1 cellular context compared by ENCODE assay signal in the genomic region with DNA sequence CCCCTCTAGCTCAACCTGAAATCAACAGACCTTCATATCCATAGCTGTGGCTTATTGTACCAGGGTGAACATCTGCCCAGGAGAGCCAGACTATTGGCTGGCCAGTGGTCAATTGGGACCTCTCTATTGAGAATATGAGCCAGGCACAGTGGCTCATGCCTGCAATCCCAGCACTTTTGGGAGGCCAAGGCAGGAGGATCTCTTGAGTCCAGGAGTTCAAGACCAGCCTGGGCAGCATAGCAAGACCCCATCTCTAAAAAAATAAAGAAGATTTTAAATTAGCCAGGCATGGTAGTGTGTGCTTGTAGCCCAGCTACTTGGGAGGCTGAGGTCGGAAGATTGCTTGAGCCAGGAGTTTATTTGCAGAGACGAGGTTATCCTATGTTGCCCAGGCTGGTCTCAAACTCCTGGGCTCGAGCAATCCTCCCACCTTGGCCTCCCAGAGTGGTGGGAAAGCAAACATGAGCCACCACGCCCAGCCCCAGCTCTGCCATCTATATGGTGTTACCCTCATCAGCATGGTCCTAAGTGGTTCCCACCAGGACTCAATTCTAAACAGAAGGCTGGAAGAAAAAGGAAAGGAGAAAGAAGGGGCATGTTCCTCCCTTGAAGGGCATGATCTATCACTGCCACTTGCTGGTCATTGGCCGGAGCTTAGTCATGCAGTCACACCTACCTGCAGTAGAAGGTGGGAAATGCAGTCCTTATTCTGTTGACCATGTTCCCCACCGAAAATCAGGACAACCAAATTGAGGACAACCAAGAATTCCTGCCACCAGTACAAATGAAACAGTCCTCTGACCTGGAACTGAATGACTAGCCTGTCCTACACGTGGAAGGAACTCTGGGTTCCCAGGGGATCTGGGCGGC.
TF ChIP-seq lines count a peak whose summit lies in the region.

No MANE protein-coding gene starts in this region.

TF ChIP-seq in HepG2, 621 proteins besides CTCF, POLR2A, EP300 and RAD21 (continued from another document and continues in another):
- TF ChIP-seq, protein P1, sequence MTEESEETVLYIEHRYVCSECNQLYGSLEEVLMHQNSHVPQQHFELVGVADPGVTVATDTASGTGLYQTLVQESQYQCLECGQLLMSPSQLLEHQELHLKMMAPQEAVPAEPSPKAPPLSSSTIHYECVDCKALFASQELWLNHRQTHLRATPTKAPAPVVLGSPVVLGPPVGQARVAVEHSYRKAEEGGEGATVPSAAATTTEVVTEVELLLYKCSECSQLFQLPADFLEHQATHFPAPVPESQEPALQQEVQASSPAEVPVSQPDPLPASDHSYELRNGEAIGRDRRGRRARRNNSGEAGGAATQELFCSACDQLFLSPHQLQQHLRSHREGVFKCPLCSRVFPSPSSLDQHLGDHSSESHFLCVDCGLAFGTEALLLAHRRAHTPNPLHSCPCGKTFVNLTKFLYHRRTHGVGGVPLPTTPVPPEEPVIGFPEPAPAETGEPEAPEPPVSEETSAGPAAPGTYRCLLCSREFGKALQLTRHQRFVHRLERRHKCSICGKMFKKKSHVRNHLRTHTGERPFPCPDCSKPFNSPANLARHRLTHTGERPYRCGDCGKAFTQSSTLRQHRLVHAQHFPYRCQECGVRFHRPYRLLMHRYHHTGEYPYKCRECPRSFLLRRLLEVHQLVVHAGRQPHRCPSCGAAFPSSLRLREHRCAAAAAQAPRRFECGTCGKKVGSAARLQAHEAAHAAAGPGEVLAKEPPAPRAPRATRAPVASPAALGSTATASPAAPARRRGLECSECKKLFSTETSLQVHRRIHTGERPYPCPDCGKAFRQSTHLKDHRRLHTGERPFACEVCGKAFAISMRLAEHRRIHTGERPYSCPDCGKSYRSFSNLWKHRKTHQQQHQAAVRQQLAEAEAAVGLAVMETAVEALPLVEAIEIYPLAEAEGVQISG (CRISPR knock-in tag; IDR thresholded peaks at IDR 0.05) = no peak
- TF ChIP-seq ZNF614 (CRISPR knock-in tag; IDR thresholded peaks at IDR 0.05; ENCODE audit: borderline replicate concordance) (0 out of 2 replicates have a peak, but pooled peaks have one; percentile 13), NR2F1 (CRISPR knock-in tag; IDR thresholded peaks at IDR 0.05) (no peak), ZNF10 (CRISPR knock-in tag; IDR thresholded peaks at IDR 0.05; ENCODE audit: borderline replicate concordance, low read depth) (no peak), ZNF563 (CRISPR knock-in tag; IDR thresholded peaks at IDR 0.05) (no peak), NFKB2 (CRISPR knock-in tag; IDR thresholded peaks at IDR 0.05; ENCODE audit: borderline replicate concordance) (0 out of 2 replicates have a peak, but pooled peaks have one; percentile 57), ZMAT3 (CRISPR knock-in tag; conservative IDR thresholded peaks at IDR 0.05) (no peak), SRF (IDR thresholded peaks at IDR 0.05; ENCODE audit: low read depth, low read length) (no peak), RFXANK (CRISPR knock-in tag; IDR thresholded peaks at IDR 0.05) (no peak), ZNF276 (CRISPR knock-in tag; IDR thresholded peaks at IDR 0.05; ENCODE audit: low read depth) (no peak), HOXD1 (CRISPR knock-in tag; IDR thresholded peaks at IDR 0.05) (no peak), KAT7 (CRISPR knock-in tag; IDR thresholded peaks at IDR 0.05; ENCODE audit: borderline replicate concordance) (no peak), RCOR2 (CRISPR knock-in tag; IDR thresholded peaks at IDR 0.05) (no peak), ZNF879 (CRISPR knock-in tag; IDR thresholded peaks at IDR 0.05) (no peak), RFXAP (CRISPR knock-in tag; IDR thresholded peaks at IDR 0.05; ENCODE audit: borderline replicate concordance) (no peak), LBX2 (CRISPR knock-in tag; IDR thresholded peaks at IDR 0.05; ENCODE audit: borderline replicate concordance) (no peak), ZNF543 (CRISPR knock-in tag; IDR thresholded peaks at IDR 0.05) (peak; percentile 60; the same call in 1 of the 2 replicates), FOXA3 (CRISPR knock-in tag; IDR thresholded peaks at IDR 0.05) (no peak), ZNF577 (CRISPR knock-in tag; IDR thresholded peaks at IDR 0.05; ENCODE audit: borderline replicate concordance, low read depth) (no peak), ZNF609 (CRISPR knock-in tag; IDR thresholded peaks at IDR 0.05; ENCODE audit: borderline replicate concordance) (no peak), RFX1 (IDR thresholded peaks at IDR 0.05) (no peak), ZNF652 (CRISPR knock-in tag; IDR thresholded peaks at IDR 0.05; ENCODE audit: borderline replicate concordance, low read depth) (no peak), ZSCAN21 (CRISPR knock-in tag; IDR thresholded peaks at IDR 0.05; ENCODE audit: borderline replicate concordance) (peak; percentile 17; the same call in 1 of the 2 replicates), ZMYM2 (CRISPR knock-in tag; IDR thresholded peaks at IDR 0.05) (0 out of 2 replicates have a peak, but pooled peaks have one; percentile 23), SIN3B (IDR thresholded peaks at IDR 0.05; ENCODE audit: low read length) (no peak), HNRNPK (IDR thresholded peaks at IDR 0.05; ENCODE audit: low read depth, low read length, poor library complexity, severe bottlenecking) (no peak)
- TF ChIP-seq, protein P2, sequence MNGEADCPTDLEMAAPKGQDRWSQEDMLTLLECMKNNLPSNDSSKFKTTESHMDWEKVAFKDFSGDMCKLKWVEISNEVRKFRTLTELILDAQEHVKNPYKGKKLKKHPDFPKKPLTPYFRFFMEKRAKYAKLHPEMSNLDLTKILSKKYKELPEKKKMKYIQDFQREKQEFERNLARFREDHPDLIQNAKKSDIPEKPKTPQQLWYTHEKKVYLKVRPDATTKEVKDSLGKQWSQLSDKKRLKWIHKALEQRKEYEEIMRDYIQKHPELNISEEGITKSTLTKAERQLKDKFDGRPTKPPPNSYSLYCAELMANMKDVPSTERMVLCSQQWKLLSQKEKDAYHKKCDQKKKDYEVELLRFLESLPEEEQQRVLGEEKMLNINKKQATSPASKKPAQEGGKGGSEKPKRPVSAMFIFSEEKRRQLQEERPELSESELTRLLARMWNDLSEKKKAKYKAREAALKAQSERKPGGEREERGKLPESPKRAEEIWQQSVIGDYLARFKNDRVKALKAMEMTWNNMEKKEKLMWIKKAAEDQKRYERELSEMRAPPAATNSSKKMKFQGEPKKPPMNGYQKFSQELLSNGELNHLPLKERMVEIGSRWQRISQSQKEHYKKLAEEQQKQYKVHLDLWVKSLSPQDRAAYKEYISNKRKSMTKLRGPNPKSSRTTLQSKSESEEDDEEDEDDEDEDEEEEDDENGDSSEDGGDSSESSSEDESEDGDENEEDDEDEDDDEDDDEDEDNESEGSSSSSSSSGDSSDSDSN (CRISPR knock-in tag; IDR thresholded peaks at IDR 0.05) = peak; percentile 29; the same call in 1 of the 2 replicates
- TF ChIP-seq, protein P3, sequence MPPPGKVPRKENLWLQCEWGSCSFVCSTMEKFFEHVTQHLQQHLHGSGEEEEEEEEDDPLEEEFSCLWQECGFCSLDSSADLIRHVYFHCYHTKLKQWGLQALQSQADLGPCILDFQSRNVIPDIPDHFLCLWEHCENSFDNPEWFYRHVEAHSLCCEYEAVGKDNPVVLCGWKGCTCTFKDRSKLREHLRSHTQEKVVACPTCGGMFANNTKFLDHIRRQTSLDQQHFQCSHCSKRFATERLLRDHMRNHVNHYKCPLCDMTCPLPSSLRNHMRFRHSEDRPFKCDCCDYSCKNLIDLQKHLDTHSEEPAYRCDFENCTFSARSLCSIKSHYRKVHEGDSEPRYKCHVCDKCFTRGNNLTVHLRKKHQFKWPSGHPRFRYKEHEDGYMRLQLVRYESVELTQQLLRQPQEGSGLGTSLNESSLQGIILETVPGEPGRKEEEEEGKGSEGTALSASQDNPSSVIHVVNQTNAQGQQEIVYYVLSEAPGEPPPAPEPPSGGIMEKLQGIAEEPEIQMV (CRISPR knock-in tag; IDR thresholded peaks at IDR 0.05; ENCODE audit: low read depth) = peak; percentile 12; the same call in 1 of the 2 replicates
- TF ChIP-seq, protein P4, sequence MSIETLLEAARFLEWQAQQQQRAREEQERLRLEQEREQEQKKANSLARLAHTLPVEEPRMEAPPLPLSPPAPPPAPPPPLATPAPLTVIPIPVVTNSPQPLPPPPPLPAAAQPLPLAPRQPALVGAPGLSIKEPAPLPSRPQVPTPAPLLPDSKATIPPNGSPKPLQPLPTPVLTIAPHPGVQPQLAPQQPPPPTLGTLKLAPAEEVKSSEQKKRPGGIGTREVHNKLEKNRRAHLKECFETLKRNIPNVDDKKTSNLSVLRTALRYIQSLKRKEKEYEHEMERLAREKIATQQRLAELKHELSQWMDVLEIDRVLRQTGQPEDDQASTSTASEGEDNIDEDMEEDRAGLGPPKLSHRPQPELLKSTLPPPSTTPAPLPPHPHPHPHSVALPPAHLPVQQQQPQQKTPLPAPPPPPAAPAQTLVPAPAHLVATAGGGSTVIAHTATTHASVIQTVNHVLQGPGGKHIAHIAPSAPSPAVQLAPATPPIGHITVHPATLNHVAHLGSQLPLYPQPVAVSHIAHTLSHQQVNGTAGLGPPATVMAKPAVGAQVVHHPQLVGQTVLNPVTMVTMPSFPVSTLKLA (IDR thresholded peaks at IDR 0.05) = no peak
- TF ChIP-seq, protein P5, sequence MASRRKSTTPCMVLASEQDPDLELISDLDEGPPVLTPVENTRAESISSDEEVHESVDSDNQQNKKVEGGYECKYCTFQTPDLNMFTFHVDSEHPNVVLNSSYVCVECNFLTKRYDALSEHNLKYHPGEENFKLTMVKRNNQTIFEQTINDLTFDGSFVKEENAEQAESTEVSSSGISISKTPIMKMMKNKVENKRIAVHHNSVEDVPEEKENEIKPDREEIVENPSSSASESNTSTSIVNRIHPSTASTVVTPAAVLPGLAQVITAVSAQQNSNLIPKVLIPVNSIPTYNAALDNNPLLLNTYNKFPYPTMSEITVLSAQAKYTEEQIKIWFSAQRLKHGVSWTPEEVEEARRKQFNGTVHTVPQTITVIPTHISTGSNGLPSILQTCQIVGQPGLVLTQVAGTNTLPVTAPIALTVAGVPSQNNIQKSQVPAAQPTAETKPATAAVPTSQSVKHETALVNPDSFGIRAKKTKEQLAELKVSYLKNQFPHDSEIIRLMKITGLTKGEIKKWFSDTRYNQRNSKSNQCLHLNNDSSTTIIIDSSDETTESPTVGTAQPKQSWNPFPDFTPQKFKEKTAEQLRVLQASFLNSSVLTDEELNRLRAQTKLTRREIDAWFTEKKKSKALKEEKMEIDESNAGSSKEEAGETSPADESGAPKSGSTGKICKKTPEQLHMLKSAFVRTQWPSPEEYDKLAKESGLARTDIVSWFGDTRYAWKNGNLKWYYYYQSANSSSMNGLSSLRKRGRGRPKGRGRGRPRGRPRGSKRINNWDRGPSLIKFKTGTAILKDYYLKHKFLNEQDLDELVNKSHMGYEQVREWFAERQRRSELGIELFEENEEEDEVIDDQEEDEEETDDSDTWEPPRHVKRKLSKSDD (CRISPR knock-in tag; IDR thresholded peaks at IDR 0.05; ENCODE audit: low read depth) = no peak
